ENCODE assay signal across 25 cellular contexts in the genomic region with DNA sequence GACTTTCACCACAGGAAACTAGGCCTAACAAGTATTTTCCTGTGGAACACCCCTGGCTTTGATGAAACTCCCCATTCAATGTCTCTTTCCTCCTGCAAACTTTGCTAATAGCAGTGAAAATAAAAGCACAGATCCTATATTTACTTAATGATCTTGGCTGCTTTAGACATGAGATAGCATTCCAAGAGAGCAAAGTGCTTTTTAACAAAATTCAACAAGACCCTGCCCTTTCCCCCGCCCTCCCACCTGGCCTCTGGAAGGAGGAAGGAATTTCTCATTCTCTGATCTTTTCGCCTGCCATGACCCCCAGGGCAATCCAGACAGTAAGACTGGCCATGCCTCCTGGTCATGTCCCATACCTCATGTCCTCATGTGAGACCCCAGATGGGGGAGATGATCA.
"Had no signal": no experiment of that assay in that cellular context is flagged by ENCODE, and none has a peak within 500 bp of the region (broad histone marks: within the 10 kb centered on the region; RNA-seq: fewer than 3 reads in every experiment).

No MANE protein-coding gene starts in this region.

- ATAC-seq: left ventricle myocardium superior; natural killer cell; sciatic nerve; stimulated activated naive B cell treated with anti-CD40 and anti-IgM and Interleukin-4, amounts not matched to agents 10 μg/mL and 1 μg/mL and 100 μg/mL, for 72 hours; stimulated activated naive CD8-positive, alpha-beta T cell treated with anti-CD3 and anti-CD28 coated beads, Interleukin-15, Interleukin-2, amounts not matched to agents 100 U/mL and 50 U/mL, for 24 hours had no signal

- H3K36me3 ChIP-seq: lower lobe of right lung, ovary, right atrium auricular region, stomach, thyroid gland, transverse colon, upper lobe of right lung had no signal

- H3K4me1 ChIP-seq: lower lobe of right lung, right atrium auricular region, testis, thyroid gland, upper lobe of right lung had no signal

- H3K4me3 ChIP-seq: lower lobe of right lung, ovary, right atrium auricular region, skin epidermis, stomach, testis, thyroid gland, transverse colon, upper lobe of right lung had no signal

- H3K9me3 ChIP-seq: lower lobe of right lung, ovary, right atrium auricular region, stomach, testis, thyroid gland, transverse colon, upper lobe of right lung had no signal

- H3K27ac ChIP-seq: lower lobe of right lung, ovary, right atrium auricular region, skin epidermis, stomach, testis, thyroid gland, transverse colon, upper lobe of right lung had no signal

- DNase-seq: head of caudate nucleus; hypothalamus; immature natural killer cell; left ventricle myocardium superior; lower lobe of right lung; mammary epithelial cell; mesenchymal stem cell; naive B cell; natural killer cell; nephron progenitor cell; ovary; stimulated activated CD4-positive, alpha-beta T cell treated with anti-CD3 and anti-CD28 coated beads, Interleukin-12 subunit alpha, Interleukin-12 subunit beta, amount 100 ng/mL, for 4 hours; stimulated activated CD4-positive, alpha-beta T cell treated with anti-CD3 and anti-CD28 coated beads, Interleukin-15, amount 100 ng/mL, for 24 hours; stimulated activated CD4-positive, alpha-beta T cell treated with anti-CD3 and anti-CD28 coated beads, Interleukin-2, amount 100 ng/mL, for 24 hours; stimulated activated CD4-positive, alpha-beta T cell treated with anti-CD3 and anti-CD28 coated beads, Interleukin-4, amount 100 ng/mL, for 1 hour; stimulated activated naive B cell treated with anti-CD40 and anti-IgM and Interleukin-4, amounts not matched to agents 10 μg/mL and 1 μg/mL and 100 μg/mL, for 72 hours; stimulated activated naive CD8-positive, alpha-beta T cell treated with anti-CD3 and anti-CD28 coated beads, Interleukin-15, Interleukin-2, amounts not matched to agents 100 U/mL and 50 U/mL, for 24 hours; stomach; testis; thyroid gland; transverse colon; upper lobe of right lung had no signal

- H3K27me3 ChIP-seq: ovary, right atrium auricular region, stomach, testis, thyroid gland, transverse colon, upper lobe of right lung had no signal
